Comparison of ENCODE assay signal across 8 cellular contexts in the genomic region with DNA sequence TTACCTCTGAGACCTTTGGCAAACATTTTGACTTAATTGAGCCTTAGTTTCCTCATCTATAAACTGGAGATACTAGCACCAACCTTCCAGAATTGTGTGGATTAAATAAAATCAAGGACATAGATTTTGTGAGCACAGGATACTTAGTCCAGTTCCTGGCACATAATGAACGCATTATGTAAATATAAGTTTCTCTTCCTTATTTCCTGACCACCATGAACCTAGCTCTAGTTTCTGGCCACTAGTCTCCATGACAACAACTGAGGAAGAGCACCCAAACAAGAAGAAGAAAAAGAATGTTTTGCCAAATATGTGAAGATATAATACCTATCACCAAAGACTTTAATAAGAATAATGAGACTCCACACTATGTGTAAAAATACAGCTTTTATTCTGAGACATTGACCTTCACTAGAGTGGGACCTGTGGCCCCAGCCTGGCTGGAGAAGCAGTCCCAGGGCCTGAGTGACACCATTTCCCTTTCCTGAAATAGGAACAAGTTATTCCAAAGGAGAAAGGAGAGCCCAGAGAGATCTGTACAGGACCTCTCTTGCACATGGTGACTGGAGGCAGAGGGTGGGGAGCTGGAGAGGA. TPM values are rescaled to one million over a fixed set of nuclear protein-coding genes. Genes with fewer than 3 reads are reported as not detected.
A peak's percentile ranks its signal among the peaks of the same experiment; 100 is the strongest.
DNase-seq lines count a peak whose midpoint lies in the region; ATAC-seq, FAIRE-seq and TF ChIP-seq lines count a peak whose summit lies in the region.

No MANE protein-coding gene starts in this region.

- ATAC-seq in GM18868 (IDR thresholded peaks at IDR 0.05; ENCODE audit: unreplicated experiment) (peak; percentile 39), HG03439 (IDR thresholded peaks at IDR 0.05; ENCODE audit: unreplicated experiment) (peak; percentile 33), lower lobe of right lung (peak; percentile 11 to 25)

- TF ChIP-seq CTCF in 22Rv1 (IDR thresholded peaks at IDR 0.05) (no peak), lower lobe of right lung (IDR thresholded peaks at IDR 0.05) (no peak)

- H3K27ac ChIP-seq in 22Rv1 = peak overlapping the region; percentile 95
- peak overlapping the region; percentile 17 for H3K27ac ChIP-seq in adipose tissue (ENCODE audit: low read depth, low read length)
- H3K27ac ChIP-seq in lower lobe of right lung = peak overlapping the region; percentile 98

- H3K9me3 ChIP-seq in lower lobe of right lung = no peaks in the 10 kb centered on the region

- no peak for FAIRE-seq in H54 (lab: Jason Lieb, UNC)

- no peaks in the 10 kb centered on the region for H3K27me3 ChIP-seq in lower lobe of right lung (ENCODE audit: low read depth)

- 49 to 69% (median 49%) methylated on average over 1 of the region's 1 CpG for WGBS in adipose tissue, 3 donors

- DNase-seq in lower lobe of right lung = no peak
- no peak for DNase-seq in NCI-H446 treated with DMSO at 0.1 percent for 48 hours (lab: John Stamatoyannopoulos, UW)
- no peak for DNase-seq in H54 (ENCODE audit: insufficient read length, low spot score)
- no peak for DNase-seq in COLO829 (ENCODE audit: low spot score)

- peaks cover 42% of the 10 kb centered on the region for H3K36me3 ChIP-seq in lower lobe of right lung

- intact Hi-C loops in lower lobe of right lung (cut with DNase I) = no loop called here

- H3K4me1 ChIP-seq in lower lobe of right lung = peaks cover 33% of the 10 kb centered on the region

- H3K4me3 ChIP-seq in lower lobe of right lung = peak overlapping the region; percentile 95

- TF ChIP-seq POLR2A in H54 (IDR thresholded peaks at IDR 0.05; ENCODE audit: low read depth, low read length) = no peak

RNA-seq across cellular contexts. Expression of a gene that starts 0.9 kb away (rescaled TPM):
- polyA plus RNA-seq in adipose tissue = 10 to 100 TPM; 35.0 to 54.3 (median 47.2) TPM
- total RNA-seq in lower lobe of right lung = 81.8 TPM

RNA-seq across cellular contexts. Expression of a gene that starts 7.9 kb away (rescaled TPM):
- polyA plus RNA-seq in adipose tissue = 10 to 100 TPM; 33.7 to 78.1 (median 52.5) TPM
- total RNA-seq in lower lobe of right lung = 63.2 TPM

RNA-seq across cellular contexts. Expression of a gene that starts 23.0 kb away (rescaled TPM):
- 10 to 100 TPM in 1 of 3 donors, 1 to 10 TPM in 2; 2.3 to 10.8 (median 9.8) TPM for polyA plus RNA-seq in adipose tissue
- 63.7 TPM for total RNA-seq in lower lobe of right lung

RNA-seq across cellular contexts. Expression of a gene that starts 25.7 kb away (rescaled TPM):
- 10 to 100 TPM; 18.3 to 33.9 (median 26.2) TPM for polyA plus RNA-seq in adipose tissue
- 162 TPM for total RNA-seq in lower lobe of right lung

RNA-seq across cellular contexts. Expression of a gene that starts 42.7 kb away (rescaled TPM):
- 1 to 10 TPM in 1 of 3 donors, under 1 TPM in 1, not detected in 1; 0.52 to 3.3 TPM for polyA plus RNA-seq in adipose tissue
- total RNA-seq in lower lobe of right lung = 6.2 TPM

Comparison
In these comparisons a context has a peak if more than half of its experiments do, and no peak if none do; other contexts are left out.
1. H3K27ac ChIP-seq: peak in every context shown above with its lines; median percentile 98 in lower lobe of right lung; 95 in 22Rv1; 17 in adipose tissue.